ENCODE assay signal across 1 cellular context in the genomic region with DNA sequence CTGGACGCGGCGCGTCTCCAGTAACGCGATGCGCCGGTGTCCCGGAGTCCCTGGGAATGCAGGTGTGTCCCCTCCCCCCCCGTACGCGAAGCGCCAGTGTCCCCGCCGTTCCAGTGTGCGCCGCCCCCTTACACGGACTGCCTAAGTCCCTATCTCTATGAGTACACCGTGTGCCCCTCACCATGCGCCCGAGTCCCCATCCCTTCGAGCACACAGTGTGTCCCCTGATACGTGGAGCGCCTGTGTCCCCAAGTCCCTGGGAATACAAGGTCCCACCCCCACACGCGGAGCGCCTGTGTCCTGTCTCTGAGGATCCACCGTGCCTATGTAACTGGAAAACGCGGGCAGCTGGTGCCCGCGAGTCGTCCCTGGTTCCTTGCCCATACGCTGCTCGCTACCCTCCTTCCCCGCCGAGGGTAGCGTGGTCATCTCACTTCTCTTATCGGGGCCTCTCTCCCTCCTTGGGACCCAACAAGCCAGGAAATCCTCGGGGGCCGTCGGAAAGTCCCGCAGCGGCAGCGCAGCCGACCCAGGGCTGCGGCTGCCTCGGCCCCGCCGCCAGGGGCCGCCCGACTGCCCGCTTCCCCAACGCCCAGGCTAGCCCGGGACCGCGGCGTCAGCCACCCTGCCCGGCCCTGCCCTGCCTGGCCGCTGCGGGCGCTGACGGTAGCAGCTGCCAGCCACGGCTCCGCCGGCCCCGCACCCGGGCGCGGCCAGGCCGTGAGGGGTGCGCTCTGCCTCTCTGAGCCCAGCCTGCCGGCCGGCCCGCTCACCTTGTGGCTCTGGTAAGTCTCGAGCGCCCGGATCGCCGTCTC.
TF ChIP-seq lines count a peak whose summit lies in the region.

No MANE protein-coding gene starts in this region.

TF ChIP-seq in HepG2, 621 proteins besides CTCF, POLR2A, EP300 and RAD21 (continued from another document):
- TF ChIP-seq, protein P1, sequence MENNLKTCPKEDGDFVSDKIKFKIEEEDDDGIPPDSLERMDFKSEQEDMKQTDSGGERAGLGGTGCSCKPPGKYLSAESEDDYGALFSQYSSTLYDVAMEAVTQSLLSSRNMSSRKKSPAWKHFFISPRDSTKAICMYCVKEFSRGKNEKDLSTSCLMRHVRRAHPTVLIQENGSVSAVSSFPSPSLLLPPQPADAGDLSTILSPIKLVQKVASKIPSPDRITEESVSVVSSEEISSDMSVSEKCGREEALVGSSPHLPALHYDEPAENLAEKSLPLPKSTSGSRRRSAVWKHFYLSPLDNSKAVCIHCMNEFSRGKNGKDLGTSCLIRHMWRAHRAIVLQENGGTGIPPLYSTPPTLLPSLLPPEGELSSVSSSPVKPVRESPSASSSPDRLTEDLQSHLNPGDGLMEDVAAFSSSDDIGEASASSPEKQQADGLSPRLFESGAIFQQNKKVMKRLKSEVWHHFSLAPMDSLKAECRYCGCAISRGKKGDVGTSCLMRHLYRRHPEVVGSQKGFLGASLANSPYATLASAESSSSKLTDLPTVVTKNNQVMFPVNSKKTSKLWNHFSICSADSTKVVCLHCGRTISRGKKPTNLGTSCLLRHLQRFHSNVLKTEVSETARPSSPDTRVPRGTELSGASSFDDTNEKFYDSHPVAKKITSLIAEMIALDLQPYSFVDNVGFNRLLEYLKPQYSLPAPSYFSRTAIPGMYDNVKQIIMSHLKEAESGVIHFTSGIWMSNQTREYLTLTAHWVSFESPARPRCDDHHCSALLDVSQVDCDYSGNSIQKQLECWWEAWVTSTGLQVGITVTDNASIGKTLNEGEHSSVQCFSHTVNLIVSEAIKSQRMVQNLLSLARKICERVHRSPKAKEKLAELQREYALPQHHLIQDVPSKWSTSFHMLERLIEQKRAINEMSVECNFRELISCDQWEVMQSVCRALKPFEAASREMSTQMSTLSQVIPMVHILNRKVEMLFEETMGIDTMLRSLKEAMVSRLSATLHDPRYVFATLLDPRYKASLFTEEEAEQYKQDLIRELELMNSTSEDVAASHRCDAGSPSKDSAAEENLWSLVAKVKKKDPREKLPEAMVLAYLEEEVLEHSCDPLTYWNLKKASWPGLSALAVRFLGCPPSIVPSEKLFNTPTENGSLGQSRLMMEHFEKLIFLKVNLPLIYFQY (CRISPR knock-in tag; IDR thresholded peaks at IDR 0.05; ENCODE audit: borderline replicate concordance), result no peak
- TF ChIP-seq ZFP36 (IDR thresholded peaks at IDR 0.05; ENCODE audit: borderline replicate concordance, low read depth, low read length, partially characterized antibody), result no peak
- TF ChIP-seq, protein P2, sequence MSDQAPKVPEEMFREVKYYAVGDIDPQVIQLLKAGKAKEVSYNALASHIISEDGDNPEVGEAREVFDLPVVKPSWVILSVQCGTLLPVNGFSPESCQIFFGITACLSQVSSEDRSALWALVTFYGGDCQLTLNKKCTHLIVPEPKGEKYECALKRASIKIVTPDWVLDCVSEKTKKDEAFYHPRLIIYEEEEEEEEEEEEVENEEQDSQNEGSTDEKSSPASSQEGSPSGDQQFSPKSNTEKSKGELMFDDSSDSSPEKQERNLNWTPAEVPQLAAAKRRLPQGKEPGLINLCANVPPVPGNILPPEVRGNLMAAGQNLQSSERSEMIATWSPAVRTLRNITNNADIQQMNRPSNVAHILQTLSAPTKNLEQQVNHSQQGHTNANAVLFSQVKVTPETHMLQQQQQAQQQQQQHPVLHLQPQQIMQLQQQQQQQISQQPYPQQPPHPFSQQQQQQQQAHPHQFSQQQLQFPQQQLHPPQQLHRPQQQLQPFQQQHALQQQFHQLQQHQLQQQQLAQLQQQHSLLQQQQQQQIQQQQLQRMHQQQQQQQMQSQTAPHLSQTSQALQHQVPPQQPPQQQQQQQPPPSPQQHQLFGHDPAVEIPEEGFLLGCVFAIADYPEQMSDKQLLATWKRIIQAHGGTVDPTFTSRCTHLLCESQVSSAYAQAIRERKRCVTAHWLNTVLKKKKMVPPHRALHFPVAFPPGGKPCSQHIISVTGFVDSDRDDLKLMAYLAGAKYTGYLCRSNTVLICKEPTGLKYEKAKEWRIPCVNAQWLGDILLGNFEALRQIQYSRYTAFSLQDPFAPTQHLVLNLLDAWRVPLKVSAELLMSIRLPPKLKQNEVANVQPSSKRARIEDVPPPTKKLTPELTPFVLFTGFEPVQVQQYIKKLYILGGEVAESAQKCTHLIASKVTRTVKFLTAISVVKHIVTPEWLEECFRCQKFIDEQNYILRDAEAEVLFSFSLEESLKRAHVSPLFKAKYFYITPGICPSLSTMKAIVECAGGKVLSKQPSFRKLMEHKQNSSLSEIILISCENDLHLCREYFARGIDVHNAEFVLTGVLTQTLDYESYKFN (CRISPR knock-in tag; conservative IDR thresholded peaks at IDR 0.05), result no peak
- no peak for TF ChIP-seq SCMH1 (CRISPR knock-in tag; IDR thresholded peaks at IDR 0.05; ENCODE audit: borderline replicate concordance)
- TF ChIP-seq ARID2 (CRISPR knock-in tag; IDR thresholded peaks at IDR 0.05; ENCODE audit: borderline replicate concordance), result 0 out of 2 replicates have a peak, but pooled peaks have one; percentile 28
- TF ChIP-seq, protein P3, sequence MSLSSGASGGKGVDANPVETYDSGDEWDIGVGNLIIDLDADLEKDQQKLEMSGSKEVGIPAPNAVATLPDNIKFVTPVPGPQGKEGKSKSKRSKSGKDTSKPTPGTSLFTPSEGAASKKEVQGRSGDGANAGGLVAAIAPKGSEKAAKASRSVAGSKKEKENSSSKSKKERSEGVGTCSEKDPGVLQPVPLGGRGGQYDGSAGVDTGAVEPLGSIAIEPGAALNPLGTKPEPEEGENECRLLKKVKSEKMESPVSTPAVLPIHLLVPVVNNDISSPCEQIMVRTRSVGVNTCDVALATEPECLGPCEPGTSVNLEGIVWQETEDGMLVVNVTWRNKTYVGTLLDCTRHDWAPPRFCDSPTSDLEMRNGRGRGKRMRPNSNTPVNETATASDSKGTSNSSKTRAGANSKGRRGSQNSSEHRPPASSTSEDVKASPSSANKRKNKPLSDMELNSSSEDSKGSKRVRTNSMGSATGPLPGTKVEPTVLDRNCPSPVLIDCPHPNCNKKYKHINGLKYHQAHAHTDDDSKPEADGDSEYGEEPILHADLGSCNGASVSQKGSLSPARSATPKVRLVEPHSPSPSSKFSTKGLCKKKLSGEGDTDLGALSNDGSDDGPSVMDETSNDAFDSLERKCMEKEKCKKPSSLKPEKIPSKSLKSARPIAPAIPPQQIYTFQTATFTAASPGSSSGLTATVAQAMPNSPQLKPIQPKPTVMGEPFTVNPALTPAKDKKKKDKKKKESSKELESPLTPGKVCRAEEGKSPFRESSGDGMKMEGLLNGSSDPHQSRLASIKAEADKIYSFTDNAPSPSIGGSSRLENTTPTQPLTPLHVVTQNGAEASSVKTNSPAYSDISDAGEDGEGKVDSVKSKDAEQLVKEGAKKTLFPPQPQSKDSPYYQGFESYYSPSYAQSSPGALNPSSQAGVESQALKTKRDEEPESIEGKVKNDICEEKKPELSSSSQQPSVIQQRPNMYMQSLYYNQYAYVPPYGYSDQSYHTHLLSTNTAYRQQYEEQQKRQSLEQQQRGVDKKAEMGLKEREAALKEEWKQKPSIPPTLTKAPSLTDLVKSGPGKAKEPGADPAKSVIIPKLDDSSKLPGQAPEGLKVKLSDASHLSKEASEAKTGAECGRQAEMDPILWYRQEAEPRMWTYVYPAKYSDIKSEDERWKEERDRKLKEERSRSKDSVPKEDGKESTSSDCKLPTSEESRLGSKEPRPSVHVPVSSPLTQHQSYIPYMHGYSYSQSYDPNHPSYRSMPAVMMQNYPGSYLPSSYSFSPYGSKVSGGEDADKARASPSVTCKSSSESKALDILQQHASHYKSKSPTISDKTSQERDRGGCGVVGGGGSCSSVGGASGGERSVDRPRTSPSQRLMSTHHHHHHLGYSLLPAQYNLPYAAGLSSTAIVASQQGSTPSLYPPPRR (CRISPR knock-in tag; IDR thresholded peaks at IDR 0.05; ENCODE audit: borderline replicate concordance), result no peak; the same call in 1 of the 2 replicates
- no peak for TF ChIP-seq LCORL (IDR thresholded peaks at IDR 0.05)
- no peak for TF ChIP-seq LCORL (CRISPR knock-in tag; IDR thresholded peaks at IDR 0.05)
- TF ChIP-seq MBD4 (IDR thresholded peaks at IDR 0.05; ENCODE audit: borderline replicate concordance, low read length), result no peak
- TF ChIP-seq SIN3B (IDR thresholded peaks at IDR 0.05; ENCODE audit: low read length), result no peak
- no peak for TF ChIP-seq ZNF350 (CRISPR knock-in tag; IDR thresholded peaks at IDR 0.05; ENCODE audit: borderline replicate concordance, low read depth)
- no peak for TF ChIP-seq GATA4 (IDR thresholded peaks at IDR 0.05; ENCODE audit: borderline replicate concordance, low read depth)
- no peak for TF ChIP-seq JARID2 (CRISPR knock-in tag; IDR thresholded peaks at IDR 0.05; ENCODE audit: insufficient replicate concordance)
- TF ChIP-seq, protein P4, sequence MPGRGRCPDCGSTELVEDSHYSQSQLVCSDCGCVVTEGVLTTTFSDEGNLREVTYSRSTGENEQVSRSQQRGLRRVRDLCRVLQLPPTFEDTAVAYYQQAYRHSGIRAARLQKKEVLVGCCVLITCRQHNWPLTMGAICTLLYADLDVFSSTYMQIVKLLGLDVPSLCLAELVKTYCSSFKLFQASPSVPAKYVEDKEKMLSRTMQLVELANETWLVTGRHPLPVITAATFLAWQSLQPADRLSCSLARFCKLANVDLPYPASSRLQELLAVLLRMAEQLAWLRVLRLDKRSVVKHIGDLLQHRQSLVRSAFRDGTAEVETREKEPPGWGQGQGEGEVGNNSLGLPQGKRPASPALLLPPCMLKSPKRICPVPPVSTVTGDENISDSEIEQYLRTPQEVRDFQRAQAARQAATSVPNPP (CRISPR knock-in tag; IDR thresholded peaks at IDR 0.05), result no peak
- no peak for TF ChIP-seq ISX (CRISPR knock-in tag; conservative IDR thresholded peaks at IDR 0.05)
- TF ChIP-seq JUND (CRISPR knock-in tag; IDR thresholded peaks at IDR 0.05), result 0 out of 2 replicates have a peak, but pooled peaks have one; percentile 14
- TF ChIP-seq ZNF207 (IDR thresholded peaks at IDR 0.05; ENCODE audit: borderline replicate concordance), result no peak
- no peak for TF ChIP-seq ZBTB21 (CRISPR knock-in tag; IDR thresholded peaks at IDR 0.05)
- no peak for TF ChIP-seq EZH2 (conservative IDR thresholded peaks at IDR 0.05; ENCODE audit: low read depth, low read length)
